In the genomic region with DNA sequence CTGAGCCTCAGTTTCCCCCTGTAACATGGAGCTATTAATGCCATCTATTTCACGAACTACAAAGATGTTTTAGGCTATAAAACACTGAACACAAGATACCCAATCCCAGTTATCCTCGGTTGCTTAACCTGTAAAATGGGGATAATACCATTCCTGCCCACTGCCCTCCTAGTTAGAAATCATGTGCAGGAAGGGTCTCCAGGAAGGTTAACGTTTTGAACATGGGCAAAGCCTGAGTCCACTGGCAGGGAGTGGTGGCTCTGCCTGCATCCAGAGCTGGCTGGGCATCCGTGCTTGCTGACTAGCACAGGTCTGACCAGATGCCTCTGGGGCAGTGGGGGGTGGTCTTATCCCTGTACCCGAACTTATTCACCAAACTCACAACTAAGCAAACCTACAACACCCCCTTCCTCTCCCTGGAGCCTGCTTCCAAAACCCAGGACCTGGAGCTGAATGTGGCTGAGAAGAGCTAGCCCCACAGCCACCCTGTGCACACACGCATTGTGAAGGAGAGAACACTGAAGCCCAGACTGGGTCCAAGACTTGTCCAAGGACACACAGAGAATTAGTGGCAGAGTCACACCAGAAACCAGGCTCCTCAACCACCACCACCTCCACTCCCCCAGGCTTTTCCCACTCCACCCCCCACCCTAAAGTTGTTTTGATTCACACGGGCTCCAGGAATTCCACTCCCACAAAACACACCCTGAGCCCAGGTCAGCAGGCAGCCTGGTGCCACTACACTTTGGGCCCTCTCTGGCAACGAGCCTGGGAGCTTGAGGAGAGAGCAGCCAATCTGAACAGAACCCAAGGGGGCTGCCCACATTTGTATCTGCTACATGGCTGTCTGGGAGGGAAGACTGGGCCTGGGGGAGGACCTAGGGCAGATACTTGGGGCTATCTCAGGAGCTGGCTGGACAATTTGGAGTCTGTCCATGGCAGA, we compare ENCODE assay signal across 8 cellular contexts. TPM values are rescaled to one million over a fixed set of nuclear protein-coding genes. Genes with fewer than 3 reads are reported as not detected.
DNase-seq lines count a peak whose midpoint lies in the region; ATAC-seq, FAIRE-seq and TF ChIP-seq lines count a peak whose summit lies in the region.

No MANE protein-coding gene starts in this region.

- H4K20me1 ChIP-seq in fibroblast of lung (ENCODE audit: control insufficient read depth, extremely low read depth, insufficient read depth, low read length): no peaks in the 10 kb centered on the region

- no peak for DNase-seq in activated naive CD4-positive, alpha-beta T cell (lab: John Stamatoyannopoulos, UW)
- DNase-seq in RPMI8226: peak; percentile 68
- DNase-seq in fibroblast of lung (ENCODE audit: low read depth in 2 of 2): no peak
- DNase-seq in thyroid gland: peak; percentile 36 to 64
- no peak for DNase-seq in mucosa of gallbladder (ENCODE audit: low spot score)
- no peak for DNase-seq in GM12891 (ENCODE audit: insufficient read length, low spot score)
- DNase-seq in upper lobe of left lung: no peak

- peaks cover 14% of the 10 kb centered on the region for H3K4me1 ChIP-seq in fibroblast of lung (ENCODE audit: control insufficient read depth, extremely low read depth, insufficient read depth, low read length)
- H3K4me1 ChIP-seq in thyroid gland: peaks cover 13 to 37% of the 10 kb centered on the region in 2 donors
- peaks cover 41 to 88% (median 64%) of the 10 kb centered on the region in 4 donors for H3K4me1 ChIP-seq in upper lobe of left lung

- H3K9me3 Mint-ChIP-seq in activated naive CD4-positive, alpha-beta T cell treated with anti-CD3 and anti-CD28 coated beads, Interleukin-2, amount 50 U/mL, for 24 hours: no peaks in the 10 kb centered on the region

- H3K4me1 Mint-ChIP-seq in activated naive CD4-positive, alpha-beta T cell treated with anti-CD3 and anti-CD28 coated beads, Interleukin-2, amount 50 U/mL, for 24 hours: peaks cover 78% of the 10 kb centered on the region

- peaks cover 1% of the 10 kb centered on the region for H3K27me3 Mint-ChIP-seq in activated naive CD4-positive, alpha-beta T cell treated with anti-CD3 and anti-CD28 coated beads, Interleukin-2, amount 50 U/mL, for 24 hours

- H3K79me2 ChIP-seq in fibroblast of lung (ENCODE audit: control insufficient read depth, insufficient read depth, low read length): no peaks in the 10 kb centered on the region

- no peak overlapping the region for H3K9ac ChIP-seq in fibroblast of lung (ENCODE audit: insufficient read depth, low read length)

- peak overlapping the region; percentile 51 for H3K4me3 Mint-ChIP-seq in activated naive CD4-positive, alpha-beta T cell treated with anti-CD3 and anti-CD28 coated beads, Interleukin-2, amount 50 U/mL, for 24 hours

- no peak overlapping the region for H2AFZ ChIP-seq in fibroblast of lung (ENCODE audit: low read length)

- H3K4me3 ChIP-seq in fibroblast of lung (replicated peaks in 1 of 4; ENCODE audit: control extremely low read depth in 1 of 4, insufficient read depth in 1 of 4, low read depth in 3 of 4, low read length in 4 of 4) (peak overlapping the region in 2 of 4 experiments; percentile 60 to 65), thyroid gland (replicated peaks in 1 of 3) (no peak overlapping the region), upper lobe of left lung (peak overlapping the region in 1 of 4 donors; percentile 63)

- H3K27me3 ChIP-seq in fibroblast of lung (ENCODE audit: control insufficient read depth, insufficient read depth, low read length): no peaks in the 10 kb centered on the region
- no peaks in the 10 kb centered on the region for H3K27me3 ChIP-seq in thyroid gland
- no peaks in the 10 kb centered on the region for H3K27me3 ChIP-seq in upper lobe of left lung

- H3K9me3 ChIP-seq in fibroblast of lung (ENCODE audit: control insufficient read depth, insufficient read depth, low read depth, low read length): no peaks in the 10 kb centered on the region
- H3K9me3 ChIP-seq in thyroid gland: no peaks in the 10 kb centered on the region
- H3K9me3 ChIP-seq in upper lobe of left lung: no peaks in the 10 kb centered on the region

- peak overlapping the region; percentile 82 for H3K27ac Mint-ChIP-seq in activated naive CD4-positive, alpha-beta T cell treated with anti-CD3 and anti-CD28 coated beads, Interleukin-2, amount 50 U/mL, for 24 hours

- H3K27ac ChIP-seq in fibroblast of lung (ENCODE audit: insufficient read depth, low read length) (no peak overlapping the region), thyroid gland (no peak overlapping the region), upper lobe of left lung (peak overlapping the region in 2 of 4 donors; percentile 22 to 82)

- H3K4me2 ChIP-seq in fibroblast of lung (ENCODE audit: extremely low read depth, insufficient read depth, low read length): peak overlapping the region; percentile 91

- no peak for ATAC-seq in upper lobe of left lung (ENCODE audit: low FRiP score in 2 of 2)

- TF ChIP-seq POLR2A in thyroid gland (IDR thresholded peaks at IDR 0.05): no peak
- TF ChIP-seq POLR2A in GM12891 (IDR thresholded peaks at IDR 0.05; ENCODE audit: low read depth, low read length): no peak
- TF ChIP-seq POLR2A in upper lobe of left lung (IDR thresholded peaks at IDR 0.05): no peak

- no peak for TF ChIP-seq EP300 in upper lobe of left lung (IDR thresholded peaks at IDR 0.05)

- no peaks in the 10 kb centered on the region for H3K36me3 ChIP-seq in fibroblast of lung (ENCODE audit: control insufficient read depth, insufficient read depth, low read length)
- no peaks in the 10 kb centered on the region for H3K36me3 ChIP-seq in thyroid gland
- no peaks in the 10 kb centered on the region for H3K36me3 ChIP-seq in upper lobe of left lung

- intact Hi-C loops in thyroid gland (cut with DNase I): loop anchor here (10.0 kb wide), 1 partner anchor 105 kb away; a partner anchor contains a TSS

- WGBS in thyroid gland, 2 donors: 48 to 54% methylated on average over 8 of the region's 8 CpGs
- WGBS in upper lobe of left lung, 2 donors: 53 to 56% methylated on average over 8 of the region's 8 CpGs

- no peaks in the 10 kb centered on the region for H3K36me3 Mint-ChIP-seq in activated naive CD4-positive, alpha-beta T cell treated with anti-CD3 and anti-CD28 coated beads, Interleukin-2, amount 50 U/mL, for 24 hours

- FAIRE-seq in GM12891 (lab: Jason Lieb, UNC): no peak

- TF ChIP-seq CTCF in fibroblast of lung (conservative IDR thresholded peaks at IDR 0.05 in 1 of 2, IDR thresholded peaks at IDR 0.05 in 1 of 2; ENCODE audit: low read depth in 1 of 2, low read length in 2 of 2) (no peak), thyroid gland (IDR thresholded peaks at IDR 0.05) (no peak), upper lobe of left lung (IDR thresholded peaks at IDR 0.05) (no peak)

TF ChIP-seq in GM12891, 5 proteins besides CTCF, POLR2A, EP300 and RAD21:
- TF ChIP-seq POU2F2 (IDR thresholded peaks at IDR 0.05; ENCODE audit: low read depth, low read length) (no peak), TAF1 (IDR thresholded peaks at IDR 0.05; ENCODE audit: low read depth, low read length) (no peak), SPI1 (IDR thresholded peaks at IDR 0.05; ENCODE audit: low read depth, low read length) (no peak), PAX5 (IDR thresholded peaks at IDR 0.05; ENCODE audit: insufficient read depth, low read length, severe bottlenecking) (no peak), POLR2AphosphoS5 (IDR thresholded peaks at IDR 0.05; ENCODE audit: low read depth, low read length) (no peak)

RNA-seq across cellular contexts. Expression of a gene that starts 1.6 kb away (rescaled TPM):
- total RNA-seq in fibroblast of lung: 0.17 TPM in 1 of 2 replicates, not detected in the other
- polyA plus RNA-seq in fibroblast of lung: 0.26 and 0.85 TPM in 2 replicates
- polyA plus RNA-seq in fibroblast of lung (2012): 0.58 and 1.8 TPM in 2 replicates
- 1.4 and 6.8 TPM in 2 replicates for polyA minus RNA-seq in fibroblast of lung (ENCODE audit: low replicate concordance)
- under 1 TPM in 3 of 4 donors, not detected in 1; 0.10 to 0.27 (median 0.17) TPM for total RNA-seq in thyroid gland
- total RNA-seq in mucosa of gallbladder: 0.46 TPM
- polyA plus RNA-seq in GM12891 (2012; ENCODE audit: low read depth, missing spikeins): 2.5 TPM
- 1 to 10 TPM in 5 of 6 donors, under 1 TPM in 1; 0.69 to 1.9 (median 1.1) TPM for total RNA-seq in upper lobe of left lung

RNA-seq across cellular contexts. Expression of a gene that starts 29.9 kb away (rescaled TPM):
- 9.9 and 42.9 TPM in 2 replicates for total RNA-seq in fibroblast of lung
- 23.0 and 35.2 TPM in 2 replicates for polyA plus RNA-seq in fibroblast of lung
- 28.8 and 44.1 TPM in 2 replicates for polyA plus RNA-seq in fibroblast of lung (2012)
- polyA minus RNA-seq in fibroblast of lung (ENCODE audit: low replicate concordance): 21.5 and 54.2 TPM in 2 replicates
- 100 to 1,000 TPM; 279 to 388 (median 343) TPM for total RNA-seq in thyroid gland
- total RNA-seq in mucosa of gallbladder: 48.9 TPM
- polyA plus RNA-seq in GM12891 (2012; ENCODE audit: low read depth, missing spikeins): 67.3 TPM
- total RNA-seq in upper lobe of left lung: 100 to 1,000 TPM in 4 of 6 donors, 10 to 100 TPM in 2; 75.4 to 269 (median 135) TPM

RNA-seq across cellular contexts. Expression of a gene that starts 45.4 kb away (rescaled TPM):
- total RNA-seq in fibroblast of lung: 73.2 and 79.1 TPM in 2 replicates
- 14.2 and 19.9 TPM in 2 replicates for polyA plus RNA-seq in fibroblast of lung
- 15.6 and 21.0 TPM in 2 replicates for polyA plus RNA-seq in fibroblast of lung (2012)
- 59.3 and 90.7 TPM in 2 replicates for polyA minus RNA-seq in fibroblast of lung (ENCODE audit: low replicate concordance)
- total RNA-seq in thyroid gland: 10 to 100 TPM; 69.3 to 75.7 (median 73.6) TPM
- total RNA-seq in mucosa of gallbladder: 40.1 TPM
- not detected for polyA plus RNA-seq in GM12891 (2012; ENCODE audit: low read depth, missing spikeins)
- 10 to 100 TPM; 29.5 to 47.2 (median 41.8) TPM for total RNA-seq in upper lobe of left lung

Comparison
In these comparisons a context has a peak if more than half of its experiments do, and no peak if none do; other contexts are left out.
1. DNase-seq: peak in RPMI8226 (single experiment) and thyroid gland (2 of 2); none in activated naive CD4-positive, alpha-beta T cell (0 of 4), fibroblast of lung (0 of 2), mucosa of gallbladder (single experiment), GM12891 (single experiment) and upper lobe of left lung (0 of 2).